In the genomic region with DNA sequence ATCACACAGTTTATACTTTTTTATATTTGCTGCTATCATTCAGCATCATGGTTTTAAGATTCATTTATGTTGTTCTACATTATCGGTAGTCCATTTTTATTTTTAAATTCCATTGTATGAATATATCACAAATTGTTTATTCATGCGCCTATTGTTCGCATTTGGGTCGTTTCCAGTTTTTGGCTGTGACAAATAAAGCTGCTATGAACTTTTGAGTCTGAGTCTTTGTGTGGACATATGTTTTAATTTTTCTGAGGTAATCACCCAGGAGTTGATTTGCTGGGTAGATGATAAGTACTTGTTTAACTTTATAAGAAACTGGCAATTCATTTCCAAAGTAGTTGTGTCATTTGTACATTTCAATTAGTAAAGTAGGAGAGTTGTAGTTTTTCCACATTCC, we compare ENCODE assay signal across 37 cellular contexts.
"Had no signal": no experiment of that assay in that cellular context is flagged by ENCODE, and none has a peak within 500 bp of the region (broad histone marks: within the 10 kb centered on the region; RNA-seq: fewer than 3 reads in every experiment).

No MANE protein-coding gene starts in this region.

- H3K27me3 ChIP-seq: brain microvascular endothelial cell, cardiac muscle cell, MG63, Peyer's patch had no signal

- H3K27ac ChIP-seq: brain microvascular endothelial cell, cardiac muscle cell, Peyer's patch, RWPE1, WERI-Rb-1 had no signal

- ATAC-seq: activated CD8-positive, alpha-beta memory T cell treated with anti-CD3 and anti-CD28 coated beads, Interleukin-2, amount 10 ng/mL, durations not matched to agents 7 days and 5 days; activated T-cell treated with anti-CD3 and anti-CD28 coated beads, Interleukin-2, amount 50 U/mL, for 72 hours; activated T-helper 17 cell treated with anti-CD3 and anti-CD28 coated beads, Interleukin-2, amount 50 U/mL, for 72 hours; PC-3; Right ventricle myocardium inferior had no signal

- DNase-seq: activated CD4-positive, alpha-beta memory T cell treated with anti-CD3 and anti-CD28 coated beads, Interleukin-2, amount 10 ng/mL, durations not matched to agents 7 days and 5 days; activated CD4-positive, alpha-beta T cell treated with anti-CD3 and anti-CD28 coated beads for 1 hour; activated CD4-positive, alpha-beta T cell treated with anti-CD3 and anti-CD28 coated beads for 48 hours; activated CD4-positive, CD25-positive, alpha-beta regulatory T cell; activated CD8-positive, alpha-beta memory T cell treated with anti-CD3 and anti-CD28 coated beads for 24 hours; activated CD8-positive, alpha-beta memory T cell treated with anti-CD3 and anti-CD28 coated beads, Interleukin-2, amount 10 ng/mL, durations not matched to agents 7 days and 5 days; activated CD8-positive, alpha-beta memory T cell treated with anti-CD3 and anti-CD28 coated beads, Interleukin-2, amount 50 U/mL, for 48 hours; activated effector memory CD4-positive, alpha-beta T cell treated with anti-CD3 and anti-CD28 coated beads, Interleukin-2, amount 50 U/mL, for 16 hours; activated naive CD4-positive, alpha-beta T cell treated with Interleukin-2 at 50 U/mL for 16 hours; activated naive CD8-positive, alpha-beta T cell treated with anti-CD3 and anti-CD28 coated beads, Interleukin-2, amount 10 ng/mL, durations not matched to agents 7 days and 5 days; activated T-cell treated with anti-CD3 and anti-CD28 coated beads, Interleukin-2, amount 50 U/mL, for 72 hours; brain microvascular endothelial cell; Kasumi-1; KG1; MG63; MV-4-11; NCI-H1092 treated with DMSO at 0.1 percent for 48 hours; NCI-H146; NCI-H187; NCI-H2029 treated with DMSO at 0.1 percent for 48 hours; NCI-H2107; NCI-H2171; NCI-H510A; NCI-H526; NCI-H748 treated with DMSO at 0.1 percent for 48 hours; NK-92 treated with Interleukin-12 subunit alpha and Interleukin-12 subunit beta, amount 100 ng/mL, for 24 hours; PC-3; Peyer's patch; SIG-M5; T1000; WERI-Rb-1 had no signal

- H3K9me3 Mint-ChIP-seq: activated CD4-positive, alpha-beta memory T cell treated with anti-CD3 and anti-CD28 coated beads, Interleukin-2, amount 10 ng/mL, durations not matched to agents 7 days and 5 days; activated naive CD4-positive, alpha-beta T cell treated with anti-CD3 and anti-CD28 coated beads, Interleukin-2, amount 50 U/mL, for 24 hours; activated naive CD8-positive, alpha-beta T cell treated with anti-CD3 and anti-CD28 coated beads, Interleukin-2, amount 10 ng/mL, durations not matched to agents 7 days and 5 days; activated T-cell treated with anti-CD3 and anti-CD28 coated beads, Interleukin-2, amount 50 U/mL, for 72 hours; activated T-helper 17 cell treated with anti-CD3 and anti-CD28 coated beads, Interleukin-2, amount 50 U/mL, for 72 hours had no signal

- H3K4me3 ChIP-seq: cardiac muscle cell, MG63, Peyer's patch had no signal

- H3K27me3 Mint-ChIP-seq: activated CD4-positive, alpha-beta memory T cell treated with anti-CD3 and anti-CD28 coated beads, Interleukin-2, amount 10 ng/mL, durations not matched to agents 7 days and 5 days; activated CD8-positive, alpha-beta memory T cell treated with anti-CD3 and anti-CD28 coated beads, Interleukin-2, amount 10 ng/mL, durations not matched to agents 7 days and 5 days; activated naive CD8-positive, alpha-beta T cell treated with anti-CD3 and anti-CD28 coated beads, Interleukin-2, amount 10 ng/mL, durations not matched to agents 7 days and 5 days; central memory CD8-positive, alpha-beta T cell had no signal

- H3K4me3 Mint-ChIP-seq: activated CD4-positive, alpha-beta memory T cell treated with anti-CD3 and anti-CD28 coated beads, Interleukin-2, amount 10 ng/mL, durations not matched to agents 7 days and 5 days; activated CD8-positive, alpha-beta memory T cell treated with anti-CD3 and anti-CD28 coated beads, Interleukin-2, amount 10 ng/mL, durations not matched to agents 7 days and 5 days; activated naive CD4-positive, alpha-beta T cell treated with anti-CD3 and anti-CD28 coated beads, Interleukin-2, amount 50 U/mL, for 24 hours; activated naive CD8-positive, alpha-beta T cell treated with anti-CD3 and anti-CD28 coated beads, Interleukin-2, amount 10 ng/mL, durations not matched to agents 7 days and 5 days; activated T-cell treated with anti-CD3 and anti-CD28 coated beads, Interleukin-2, amount 50 U/mL, for 72 hours; activated T-helper 17 cell treated with anti-CD3 and anti-CD28 coated beads, Interleukin-2, amount 50 U/mL, for 72 hours; central memory CD8-positive, alpha-beta T cell had no signal

- H3K36me3 Mint-ChIP-seq: activated CD8-positive, alpha-beta memory T cell treated with anti-CD3 and anti-CD28 coated beads, Interleukin-2, amount 10 ng/mL, durations not matched to agents 7 days and 5 days; activated naive CD4-positive, alpha-beta T cell treated with anti-CD3 and anti-CD28 coated beads, Interleukin-2, amount 50 U/mL, for 24 hours; activated naive CD8-positive, alpha-beta T cell treated with anti-CD3 and anti-CD28 coated beads, Interleukin-2, amount 10 ng/mL, durations not matched to agents 7 days and 5 days had no signal

- H3K4me1 ChIP-seq: Peyer's patch had no signal

- H3K4me1 Mint-ChIP-seq: activated CD4-positive, alpha-beta memory T cell treated with anti-CD3 and anti-CD28 coated beads, Interleukin-2, amount 10 ng/mL, durations not matched to agents 7 days and 5 days; activated CD8-positive, alpha-beta memory T cell treated with anti-CD3 and anti-CD28 coated beads, Interleukin-2, amount 10 ng/mL, durations not matched to agents 7 days and 5 days; activated naive CD4-positive, alpha-beta T cell treated with anti-CD3 and anti-CD28 coated beads, Interleukin-2, amount 50 U/mL, for 24 hours; activated naive CD8-positive, alpha-beta T cell treated with anti-CD3 and anti-CD28 coated beads, Interleukin-2, amount 10 ng/mL, durations not matched to agents 7 days and 5 days; activated T-helper 17 cell treated with anti-CD3 and anti-CD28 coated beads, Interleukin-2, amount 50 U/mL, for 72 hours; central memory CD8-positive, alpha-beta T cell had no signal

- H3K9me3 ChIP-seq: MG63 had no signal

- H3K27ac Mint-ChIP-seq: activated CD4-positive, alpha-beta memory T cell treated with anti-CD3 and anti-CD28 coated beads, Interleukin-2, amount 10 ng/mL, durations not matched to agents 7 days and 5 days; activated CD8-positive, alpha-beta memory T cell treated with anti-CD3 and anti-CD28 coated beads, Interleukin-2, amount 10 ng/mL, durations not matched to agents 7 days and 5 days; activated naive CD4-positive, alpha-beta T cell treated with anti-CD3 and anti-CD28 coated beads, Interleukin-2, amount 50 U/mL, for 24 hours; activated naive CD8-positive, alpha-beta T cell treated with anti-CD3 and anti-CD28 coated beads, Interleukin-2, amount 10 ng/mL, durations not matched to agents 7 days and 5 days; activated T-cell treated with anti-CD3 and anti-CD28 coated beads, Interleukin-2, amount 50 U/mL, for 72 hours; activated T-helper 17 cell treated with anti-CD3 and anti-CD28 coated beads, Interleukin-2, amount 50 U/mL, for 72 hours had no signal

- H3K36me3 ChIP-seq: brain microvascular endothelial cell, cardiac muscle cell, MG63, Peyer's patch, WERI-Rb-1 had no signal
